Comparison of ENCODE assay signal across 8 cellular contexts in genomic region chr5:58871648-58872242, GRCh38.
DNase-seq lines count a peak whose midpoint lies in the region; ATAC-seq, FAIRE-seq and TF ChIP-seq lines count a peak whose summit lies in the region.

No MANE protein-coding gene starts in this region.

- H3K36me3 ChIP-seq in neutrophil (no peaks in the 10 kb centered on the region), suprapubic skin (no peaks in the 10 kb centered on the region)

- FAIRE-seq in RCC 7860 (lab: Jason Lieb, UNC), result peak; percentile 24

- H3K27me3 ChIP-seq in neutrophil (peaks cover 19% of the 10 kb centered on the region), suprapubic skin (no peaks in the 10 kb centered on the region)

- no peak for TF ChIP-seq EP300 in suprapubic skin (IDR thresholded peaks at IDR 0.05)

- peaks cover 12 to 14% of the 10 kb centered on the region in 2 donors for H3K27me3 Mint-ChIP-seq in effector memory CD8-positive, alpha-beta T cell
- H3K27me3 Mint-ChIP-seq in T-helper 2 cell treated with Interferon-gamma antibody and Interleukin-4, amounts not matched to agents 5 μg/mL and 100 μg/mL, for 36 hours (ENCODE audit: low read depth), result peaks cover 29% of the 10 kb centered on the region

- H3K4me1 Mint-ChIP-seq in effector memory CD8-positive, alpha-beta T cell (ENCODE audit: low read depth in 2 of 2), result no peaks in the 10 kb centered on the region
- H3K4me1 Mint-ChIP-seq in T-helper 2 cell treated with Interferon-gamma antibody and Interleukin-4, amounts not matched to agents 5 μg/mL and 100 μg/mL, for 36 hours (ENCODE audit: low read depth), result no peaks in the 10 kb centered on the region

- H3K9me3 ChIP-seq in neutrophil (no peaks in the 10 kb centered on the region), suprapubic skin (no peaks in the 10 kb centered on the region)

- H3K4me3 Mint-ChIP-seq in effector memory CD8-positive, alpha-beta T cell, result no peak overlapping the region
- no peak overlapping the region for H3K4me3 Mint-ChIP-seq in T-helper 2 cell treated with Interferon-gamma antibody and Interleukin-4, amounts not matched to agents 5 μg/mL and 100 μg/mL, for 36 hours

- no peak for TF ChIP-seq POLR2A in suprapubic skin (IDR thresholded peaks at IDR 0.05)

- no peak overlapping the region for H3K4me3 ChIP-seq in neutrophil (ENCODE audit: low read depth in 1 of 2, low read length in 1 of 2)
- no peak overlapping the region for H3K4me3 ChIP-seq in suprapubic skin

- H3K36me3 Mint-ChIP-seq in effector memory CD8-positive, alpha-beta T cell (ENCODE audit: insufficient read depth), result no peaks in the 10 kb centered on the region
- H3K36me3 Mint-ChIP-seq in T-helper 2 cell treated with Interferon-gamma antibody and Interleukin-4, amounts not matched to agents 5 μg/mL and 100 μg/mL, for 36 hours (ENCODE audit: low read depth), result no peaks in the 10 kb centered on the region

- peak; percentile 68 for ATAC-seq in HG02588 (IDR thresholded peaks at IDR 0.05; ENCODE audit: unreplicated experiment)
- ATAC-seq in effector memory CD8-positive, alpha-beta T cell (replicated peaks), result peak; percentile 40

- H3K27ac ChIP-seq in neutrophil, result no peak overlapping the region
- H3K27ac ChIP-seq in suprapubic skin, result no peak overlapping the region

- H3K27ac Mint-ChIP-seq in effector memory CD8-positive, alpha-beta T cell, result no peak overlapping the region
- no peak overlapping the region for H3K27ac Mint-ChIP-seq in T-helper 2 cell treated with Interferon-gamma antibody and Interleukin-4, amounts not matched to agents 5 μg/mL and 100 μg/mL, for 36 hours

- 53% methylated on average over 3 of the region's 3 CpGs for WGBS in suprapubic skin

- H3K4me1 ChIP-seq in neutrophil (ENCODE audit: control insufficient read depth in 1 of 2, insufficient read depth in 1 of 2, low read depth in 1 of 2, low read length in 1 of 2) (peaks cover 0 to 4% of the 10 kb centered on the region in 2 experiments), suprapubic skin (no peaks in the 10 kb centered on the region)

- DNase-seq in A172 (ENCODE audit: low spot score), result peak; percentile 30
- peak; percentile 40 for DNase-seq in Daoy (ENCODE audit: low read depth)
- peak; percentile 4 for DNase-seq in RCC 7860 (ENCODE audit: low spot score)
- peak in 1 of 3 experiments; percentile 18 for DNase-seq in effector memory CD8-positive, alpha-beta T cell
- DNase-seq in suprapubic skin (ENCODE audit: low spot score in 2 of 2), result no peak
- no peak for DNase-seq in T-helper 2 cell treated with Interferon-gamma antibody and Interleukin-4, amounts not matched to agents 5 μg/mL and 100 μg/mL, for 36 hours (ENCODE audit: low spot score)

- TF ChIP-seq CTCF in neutrophil (IDR thresholded peaks at IDR 0.05) (peak; percentile 10), suprapubic skin (IDR thresholded peaks at IDR 0.05) (peak in 1 of 2 donors; percentile 52)

- H3K9me3 Mint-ChIP-seq in effector memory CD8-positive, alpha-beta T cell, result no peaks in the 10 kb centered on the region
- H3K9me3 Mint-ChIP-seq in T-helper 2 cell treated with Interferon-gamma antibody and Interleukin-4, amounts not matched to agents 5 μg/mL and 100 μg/mL, for 36 hours, result no peaks in the 10 kb centered on the region

Comparison
In these comparisons a context has a peak if more than half of its experiments do, and no peak if none do; other contexts are left out.
1. DNase-seq: peak in A172 (single experiment), Daoy (single experiment) and RCC 7860 (single experiment); none in suprapubic skin (0 of 2) and T-helper 2 cell treated with Interferon-gamma antibody and Interleukin-4, amounts not matched to agents 5 μg/mL and 100 μg/mL, for 36 hours (single experiment).